13 cellular contexts compared by ENCODE assay signal in genomic region chr3:178676942-178677606, GRCh38.
DNase-seq lines count a peak whose midpoint lies in the region; ATAC-seq and TF ChIP-seq lines count a peak whose summit lies in the region.
"Had no signal": no experiment of that assay in that cellular context is flagged by ENCODE, and none has a peak within 500 bp of the region (broad histone marks: within the 10 kb centered on the region; RNA-seq: fewer than 3 reads in every experiment).

No MANE protein-coding gene starts in this region.

- TF ChIP-seq CTCF in left ventricle myocardium inferior (IDR thresholded peaks at IDR 0.05; ENCODE audit: borderline replicate concordance), result no peak
- TF ChIP-seq CTCF in tibial artery (IDR thresholded peaks at IDR 0.05), result no peak

- peaks cover 49% of the 10 kb centered on the region for H3K4me1 ChIP-seq in left ventricle myocardium inferior
- peaks cover 0 to 3% (median under 1%) of the 10 kb centered on the region in 4 donors for H3K4me1 ChIP-seq in tibial artery
- H3K4me1 ChIP-seq: tibial nerve had no signal

- intact Hi-C loops in left ventricle myocardium inferior (cut with micrococcal nuclease), result no loop called here
- intact Hi-C loops in Right ventricle myocardium superior (cut with DNase I), result no loop called here
- intact Hi-C loops in tibial artery (cut with DNase I; ENCODE audit: low total_unique reads), result no loop called here

- DNase-seq in left ventricle myocardium inferior, result no peak
- DNase-seq in Right ventricle myocardium superior, result no peak
- DNase-seq in NCI-H1694 treated with DMSO at 0.1 percent for 48 hours (lab: John Stamatoyannopoulos, UW), result no peak
- no peak for DNase-seq in NCI-H146 treated with DMSO at 0.1 percent for 48 hours (lab: John Stamatoyannopoulos, UW; ENCODE audit: unreplicated experiment)
- no peak for DNase-seq in DMS53 (lab: John Stamatoyannopoulos, UW)
- no peak for DNase-seq in tibial artery
- DNase-seq: DND-41, NCI-H2081 treated with DMSO at 0.1 percent for 48 hours, retina had no signal

- H3K27ac ChIP-seq in left ventricle myocardium inferior (replicated peaks) (peak overlapping the region; percentile 55), tibial artery (no peak overlapping the region)
- H3K27ac ChIP-seq: RWPE1, tibial nerve had no signal

- H3K27me3 ChIP-seq in left ventricle myocardium inferior (ENCODE audit: low read depth), result no peaks in the 10 kb centered on the region
- H3K27me3 ChIP-seq in tibial artery, result no peaks in the 10 kb centered on the region
- H3K27me3 ChIP-seq: tibial nerve had no signal

- H3K9me3 ChIP-seq in left ventricle myocardium inferior (replicated peaks) (no peaks in the 10 kb centered on the region), tibial artery (no peaks in the 10 kb centered on the region)
- H3K9me3 ChIP-seq: tibial nerve had no signal

- no peak for ATAC-seq in Right ventricle myocardium superior (ENCODE audit: poor library complexity)
- peak; percentile 77 for ATAC-seq in GM21786 (IDR thresholded peaks at IDR 0.05; ENCODE audit: unreplicated experiment)
- ATAC-seq in HG03175 (IDR thresholded peaks at IDR 0.05; ENCODE audit: unreplicated experiment), result peak; percentile 42

- H3K4me3 ChIP-seq in left ventricle myocardium inferior (no peak overlapping the region), tibial artery (no peak overlapping the region)
- H3K4me3 ChIP-seq: tibial nerve had no signal

- H3K36me3 ChIP-seq in left ventricle myocardium inferior, result no peaks in the 10 kb centered on the region
- H3K36me3 ChIP-seq in tibial artery, result no peaks in the 10 kb centered on the region
- H3K36me3 ChIP-seq: tibial nerve had no signal
